ENCODE assay signal across 8 cellular contexts in genomic region chr20:51750037-51750769, GRCh38. TPM values are rescaled to one million over a fixed set of nuclear protein-coding genes. Genes with fewer than 3 reads are reported as not detected.
DNase-seq lines count a peak whose midpoint lies in the region; ATAC-seq and TF ChIP-seq lines count a peak whose summit lies in the region.

No MANE protein-coding gene starts in this region.

- peak overlapping the region; percentile 29 for H3K27ac ChIP-seq in muscle layer of colon (ENCODE audit: low read depth, low read length)
- H3K27ac ChIP-seq in upper lobe of right lung, result peak overlapping the region; percentile 49

- H3K27me3 ChIP-seq in muscle layer of colon (ENCODE audit: control insufficient read depth in 1 of 2, insufficient read depth in 2 of 2, low read length in 2 of 2) (no peaks in the 10 kb centered on the region), upper lobe of right lung (no peaks in the 10 kb centered on the region), BE2C (no peaks in the 10 kb centered on the region)

- H3K9ac ChIP-seq in muscle layer of colon (ENCODE audit: low read length), result no peak overlapping the region

- H3K36me3 ChIP-seq in muscle layer of colon (ENCODE audit: insufficient read depth, low read length) (no peaks in the 10 kb centered on the region), upper lobe of right lung (no peaks in the 10 kb centered on the region), BE2C (no peaks in the 10 kb centered on the region)

- ATAC-seq in upper lobe of right lung, result peak; percentile 96

- H3K4me3 ChIP-seq in muscle layer of colon (ENCODE audit: low read depth in 1 of 2, low read length in 2 of 2) (no peak overlapping the region), upper lobe of right lung (no peak overlapping the region), BE2C (ENCODE audit: low read depth, low read length) (no peak overlapping the region)

- H3K4me1 ChIP-seq in muscle layer of colon (ENCODE audit: insufficient read depth, low read length), result peaks cover 26% of the 10 kb centered on the region
- H3K4me1 ChIP-seq in upper lobe of right lung, result peaks cover 20% of the 10 kb centered on the region
- no peaks in the 10 kb centered on the region for H3K4me1 ChIP-seq in BE2C

- H3K9me3 ChIP-seq in muscle layer of colon (ENCODE audit: low read length), result no peaks in the 10 kb centered on the region
- no peaks in the 10 kb centered on the region for H3K9me3 ChIP-seq in upper lobe of right lung
- H3K9me3 ChIP-seq in BE2C, result no peaks in the 10 kb centered on the region

- TF ChIP-seq CTCF in upper lobe of right lung (IDR thresholded peaks at IDR 0.05), result no peak
- no peak for TF ChIP-seq CTCF in BE2C (IDR thresholded peaks at IDR 0.05; ENCODE audit: low read depth, low read length)

- DNase-seq in activated naive CD4-positive, alpha-beta T cell treated with Interleukin-2 at 50 U/mL for 16 hours, result peak; percentile 59
- DNase-seq in activated naive CD4-positive, alpha-beta T cell treated with anti-CD3 and anti-CD28 coated beads, Interleukin-2, amount 50 U/mL, for 16 hours, result no peak
- DNase-seq in SHP77 (lab: John Stamatoyannopoulos, UW) (peak; percentile 77 to 92), epidermal melanocyte (ENCODE audit: insufficient read length, low spot score) (peak; percentile 29), upper lobe of right lung (peak; percentile 85), BE2C (no peak), NCI-H524 treated with DMSO at 0.1 percent for 48 hours (lab: John Stamatoyannopoulos, UW) (no peak)

- intact Hi-C loops in upper lobe of right lung (cut with DNase I), result no loop called here

RNA-seq across cellular contexts. Expression of gene ATP9A, which starts 18.0 kb away (rescaled TPM):
- 32.1 TPM for total RNA-seq in upper lobe of right lung
- polyA plus RNA-seq in BE2C (2012; ENCODE audit: insufficient read depth, insufficient read length, low read depth), result 0.32 TPM

RNA-seq across cellular contexts. Expression of gene SALL4, which starts 52.1 kb away (rescaled TPM):
- 0.43 TPM for total RNA-seq in upper lobe of right lung
- polyA plus RNA-seq in BE2C (2012; ENCODE audit: insufficient read depth, insufficient read length, low read depth), result not detected

Comparison
In these comparisons a context has a peak if more than half of its experiments do, and no peak if none do; other contexts are left out.
1. DNase-seq: peak in activated naive CD4-positive, alpha-beta T cell treated with Interleukin-2 at 50 U/mL for 16 hours (single experiment), SHP77 (2 of 2), epidermal melanocyte (single experiment) and upper lobe of right lung (single experiment); none in activated naive CD4-positive, alpha-beta T cell treated with anti-CD3 and anti-CD28 coated beads, Interleukin-2, amount 50 U/mL, for 16 hours (single experiment), BE2C (single experiment) and NCI-H524 treated with DMSO at 0.1 percent for 48 hours (single experiment).